8 cellular contexts compared by ENCODE assay signal in genomic region chr11:65422633-65423515, GRCh38. TPM values are rescaled to one million over a fixed set of nuclear protein-coding genes. Genes with fewer than 3 reads are reported as not detected.
DNase-seq lines count a peak whose midpoint lies in the region; ATAC-seq and TF ChIP-seq lines count a peak whose summit lies in the region.

Gene NEAT1, plus strand, starts transcription at chr11:65422798.

- peaks cover 80% of the 10 kb centered on the region for H3K4me1 Mint-ChIP-seq in endothelial cell (ENCODE audit: unreplicated experiment)

- no peaks in the 10 kb centered on the region for H3K9me3 Mint-ChIP-seq in endothelial cell (ENCODE audit: unreplicated experiment)

- H3K4me2 ChIP-seq in OCI-LY7 (ENCODE audit: low read length) = peak within 1 kb of the TSS; percentile 91

- POLR2A ChIA-PET in OCI-LY7 (lab: Charles Lee) = interaction anchor here (0.5 to 11.5 kb wide), 10 partner anchors 10 to 92 kb away, joined by 3 to 237 read pairs (median 4); partner anchors contain the start of gene MALAT1

- H3K9me3 ChIP-seq in OCI-LY7 (ENCODE audit: low read length) = no peaks in the 10 kb centered on the region

- H3K4me1 ChIP-seq in OCI-LY7 (ENCODE audit: insufficient read depth, low read length, poor library complexity, severe bottlenecking) = peaks cover 56% of the 10 kb centered on the region

- H4K20me1 ChIP-seq in OCI-LY7 (ENCODE audit: insufficient read depth, low read length) = peaks cover 24% of the 10 kb centered on the region

- ATAC-seq in HG02798 (IDR thresholded peaks at IDR 0.05; ENCODE audit: poor library complexity, unreplicated experiment) = peak; percentile 26
- ATAC-seq in HG03159 (IDR thresholded peaks at IDR 0.05; ENCODE audit: unreplicated experiment) = no peak

- H3K36me3 Mint-ChIP-seq in endothelial cell (ENCODE audit: low read depth, unreplicated experiment) = peaks cover 4% of the 10 kb centered on the region

- H3K36me3 ChIP-seq in OCI-LY7 (ENCODE audit: insufficient read depth, low read length) = peaks cover 42% of the 10 kb centered on the region

- TF ChIP-seq CTCF in C4-2B (conservative IDR thresholded peaks at IDR 0.05) (no peak), OCI-LY7 (conservative IDR thresholded peaks at IDR 0.05; ENCODE audit: low read length) (0 out of 2 replicates have a peak, but pooled peaks have one; percentile 7), endothelial cell (IDR thresholded peaks at IDR 0.05; ENCODE audit: unreplicated experiment) (no peak)

- H3K79me2 ChIP-seq in OCI-LY7 (ENCODE audit: insufficient read depth, low read depth, low read length) = peaks cover 85% of the 10 kb centered on the region

- BruUV-seq in OCI-LY7 (replicated peaks; lab: Mats Ljungman, UMichigan) = no TSS peak

- peak within 1 kb of the TSS; percentile 99 for H3K27ac ChIP-seq in C4-2B
- peak within 1 kb of the TSS; percentile 97 for H3K27ac ChIP-seq in OCI-LY7 (ENCODE audit: low read depth, low read length, poor library complexity, severe bottlenecking)

- peak within 1 kb of the TSS; percentile 98 for H3K27ac Mint-ChIP-seq in endothelial cell (ENCODE audit: unreplicated experiment)

- H3K4me3 Mint-ChIP-seq in endothelial cell (ENCODE audit: unreplicated experiment) = peak within 1 kb of the TSS; percentile 88

- no peaks in the 10 kb centered on the region for H3K9me2 ChIP-seq in OCI-LY7 (ENCODE audit: insufficient read depth, low read length)

- intact Hi-C loops in OCI-LY7 (cut with micrococcal nuclease; ENCODE audit: unreplicated experiment) = loop anchor here (1.0 kb wide), 1 partner anchor 74 kb away; no protein-coding TSS in a partner anchor

- CTCF ChIA-PET in OCI-LY7 (lab: Charles Lee; ENCODE audit: unreplicated experiment) = interaction anchor here (0.7 to 1.3 kb wide), 2 partner anchors 65 to 822 kb away, joined by 3 to 9 read pairs; no protein-coding TSS in a partner anchor

- H3K27me3 Mint-ChIP-seq in endothelial cell (ENCODE audit: unreplicated experiment) = peaks cover 29% of the 10 kb centered on the region

- H2AFZ ChIP-seq in OCI-LY7 (ENCODE audit: low read length) = peak within 1 kb of the TSS; percentile 41; the same call in 1 of the 2 replicates

- H3K4me3 ChIP-seq in OCI-LY7 (ENCODE audit: low read depth, low read length, poor library complexity, severe bottlenecking) = peak within 1 kb of the TSS; percentile 73

- peak; percentile 86 for DNase-seq in OCI-LY7 (ENCODE audit: low spot score)
- DNase-seq in activated CD8-positive, alpha-beta memory T cell treated with anti-CD3 and anti-CD28 coated beads, Interleukin-2, amount 50 U/mL, for 48 hours = peak; percentile 99
- DNase-seq in endothelial cell (ENCODE audit: low spot score) = peak; percentile 80
- DNase-seq in middle frontal gyrus (ENCODE audit: extremely low spot score, low spot score) = peak; percentile 75
- peak; percentile 90 for DNase-seq in stimulated activated CD8-positive, alpha-beta memory T cell treated with anti-CD3 and anti-CD28 coated beads, Interleukin-2, amount 100 ng/mL, for 1 hour (ENCODE audit: low read depth in 2 of 2)

RNA-seq across cellular contexts. Expression of gene NEAT1, which starts in this region (rescaled TPM):
- 30.1 and 52.2 TPM in 2 replicates for total RNA-seq in OCI-LY7 (2014; rRNA removed; shearing (Covaris generic))
- 390 and 440 TPM in 2 replicates for total RNA-seq in OCI-LY7 (2022)
- total RNA-seq in endothelial cell (ENCODE audit: unreplicated experiment) = 43.4 TPM
